In genomic region chr5:139653616-139654015, GRCh38 we compare ENCODE assay signal across 9 cellular contexts. TPM values are rescaled to one million over a fixed set of nuclear protein-coding genes. Genes with fewer than 3 reads are reported as not detected.
DNase-seq lines count a peak whose midpoint lies in the region; ATAC-seq and TF ChIP-seq lines count a peak whose summit lies in the region.
"Had no signal": no experiment of that assay in that cellular context is flagged by ENCODE, and none has a peak within 500 bp of the region (broad histone marks: within the 10 kb centered on the region; RNA-seq: fewer than 3 reads in every experiment).

No MANE protein-coding gene starts in this region.

- no peak overlapping the region for H3K4me3 Mint-ChIP-seq in activated T-helper 1 cell treated with anti-CD3 and anti-CD28 coated beads, Interleukin-12 subunit alpha, Interleukin-12 subunit beta, Interleukin-2, Interleukin-4 antibody, amounts not matched to agents 30 ng/mL and 10 ng/mL and 1 ng/mL, durations not matched to agents 14 hours and 24 hours and 36 hours

- H3K9me2 ChIP-seq in SU-DHL-6 (replicated peaks; ENCODE audit: insufficient read depth, low read length) = no peaks in the 10 kb centered on the region

- H3K27ac ChIP-seq in SU-DHL-6 (ENCODE audit: low read depth, low read length) (peak overlapping the region; percentile 93), right cardiac atrium (ENCODE audit: low read length) (peak overlapping the region; percentile 94)
- H3K27ac ChIP-seq: neutrophil had no signal

- no peak overlapping the region for H3K27ac Mint-ChIP-seq in activated T-helper 1 cell treated with anti-CD3 and anti-CD28 coated beads, Interleukin-12 subunit alpha, Interleukin-12 subunit beta, Interleukin-2, Interleukin-4 antibody, amounts not matched to agents 30 ng/mL and 10 ng/mL and 1 ng/mL, durations not matched to agents 14 hours and 24 hours and 36 hours

- intact Hi-C loops in right cardiac atrium (cut with DNase I) = no loop called here
- intact Hi-C loops in activated T-helper 1 cell treated with anti-CD3 and anti-CD28 coated beads, Interleukin-12 subunit alpha, Interleukin-12 subunit beta, Interleukin-2, Interleukin-4 antibody, amounts not matched to agents 30 ng/mL and 10 ng/mL and 1 ng/mL, durations not matched to agents 14 hours and 24 hours and 36 hours (cut with micrococcal nuclease) = no loop called here

- peaks cover 100% of the 10 kb centered on the region for H3K79me2 ChIP-seq in SU-DHL-6 (ENCODE audit: insufficient read depth, low read length)

- H3K4me1 ChIP-seq in right cardiac atrium (ENCODE audit: control insufficient read depth, insufficient read depth, low read length) (peaks cover 41% of the 10 kb centered on the region), skeletal muscle satellite cell (ENCODE audit: control insufficient read depth, insufficient read depth, low read length) (peaks cover 75% of the 10 kb centered on the region)

- H3K9ac ChIP-seq in SU-DHL-6 (ENCODE audit: low read length) = peak overlapping the region; percentile 29
- H3K9ac ChIP-seq in skeletal muscle satellite cell (ENCODE audit: low read depth, low read length) = peak overlapping the region; percentile 80

- 43% methylated on average over 5 of the region's 5 CpGs for WGBS in right cardiac atrium

- H3K36me3 ChIP-seq in SU-DHL-6 (ENCODE audit: low read length) (no peaks in the 10 kb centered on the region), skeletal muscle satellite cell (ENCODE audit: insufficient read depth, low read length) (peaks cover 11% of the 10 kb centered on the region)
- H3K36me3 ChIP-seq: neutrophil had no signal

- no peaks in the 10 kb centered on the region for H3K36me3 Mint-ChIP-seq in activated T-helper 1 cell treated with anti-CD3 and anti-CD28 coated beads, Interleukin-12 subunit alpha, Interleukin-12 subunit beta, Interleukin-2, Interleukin-4 antibody, amounts not matched to agents 30 ng/mL and 10 ng/mL and 1 ng/mL, durations not matched to agents 14 hours and 24 hours and 36 hours (ENCODE audit: low read depth)

- H3K4me1 Mint-ChIP-seq in activated T-helper 1 cell treated with anti-CD3 and anti-CD28 coated beads, Interleukin-12 subunit alpha, Interleukin-12 subunit beta, Interleukin-2, Interleukin-4 antibody, amounts not matched to agents 30 ng/mL and 10 ng/mL and 1 ng/mL, durations not matched to agents 14 hours and 24 hours and 36 hours (ENCODE audit: low read depth) = peaks cover 30% of the 10 kb centered on the region

- H4K20me1 ChIP-seq in SU-DHL-6 (ENCODE audit: low read depth, low read length) = peaks cover 5% of the 10 kb centered on the region; the same call in 1 of the 2 replicates

- H3K27me3 ChIP-seq in SU-DHL-6 (ENCODE audit: low read length) (no peaks in the 10 kb centered on the region), right cardiac atrium (ENCODE audit: control insufficient read depth, insufficient read depth) (no peaks in the 10 kb centered on the region), skeletal muscle satellite cell (ENCODE audit: control insufficient read depth, insufficient read depth, low read length) (no peaks in the 10 kb centered on the region)

- ATAC-seq in right cardiac atrium = no peak

- H3F3A ChIP-seq in SU-DHL-6 (ENCODE audit: insufficient read depth) = peaks cover 26% of the 10 kb centered on the region

- peak overlapping the region; percentile 88 for H3K4me2 ChIP-seq in SU-DHL-6 (ENCODE audit: low read depth, low read length, poor library complexity, severe bottlenecking)
- H3K4me2 ChIP-seq in skeletal muscle satellite cell (ENCODE audit: low read length) = peak overlapping the region; percentile 92

- H3K27me3 Mint-ChIP-seq in activated T-helper 1 cell treated with anti-CD3 and anti-CD28 coated beads, Interleukin-12 subunit alpha, Interleukin-12 subunit beta, Interleukin-2, Interleukin-4 antibody, amounts not matched to agents 30 ng/mL and 10 ng/mL and 1 ng/mL, durations not matched to agents 14 hours and 24 hours and 36 hours (ENCODE audit: insufficient read depth) = peaks cover 39% of the 10 kb centered on the region

- H2AFZ ChIP-seq in SU-DHL-6 (ENCODE audit: low read depth, low read length, severe bottlenecking) = no peak overlapping the region

- H3K9me3 ChIP-seq in SU-DHL-6 (ENCODE audit: insufficient read depth, low read length) = no peaks in the 10 kb centered on the region
- H3K9me3 ChIP-seq in right cardiac atrium (ENCODE audit: control insufficient read depth, low read length) = no peaks in the 10 kb centered on the region
- H3K9me3 ChIP-seq in skeletal muscle satellite cell (replicated peaks; ENCODE audit: low read length) = no peaks in the 10 kb centered on the region
- H3K9me3 ChIP-seq: neutrophil had no signal

- H3K4me3 ChIP-seq in SU-DHL-6 (ENCODE audit: insufficient read depth, low read length, poor library complexity, severe bottlenecking) (no peak overlapping the region), right cardiac atrium (ENCODE audit: low read length) (no peak overlapping the region), skeletal muscle satellite cell (ENCODE audit: low read length) (peak overlapping the region; percentile 92)

- TF ChIP-seq CTCF in SU-DHL-6 (IDR thresholded peaks at IDR 0.05; ENCODE audit: insufficient read depth, low read length, poor library complexity, severe bottlenecking) = no peak

- in situ Hi-C loops in G401 (cut with HindIII; ENCODE audit: low sequenced_read_pairs) = no loop called here

- DNase-seq in G401 (ENCODE audit: low spot score) (peak; percentile 92), right cardiac atrium (peak in 1 of 3 donors; percentile 54), NCI-H226 (no peak), NCI-H1092 treated with DMSO at 0.1 percent for 48 hours (lab: John Stamatoyannopoulos, UW) (no peak)
- DNase-seq in activated naive CD4-positive, alpha-beta T cell (lab: John Stamatoyannopoulos, UW) = no peak
- no peak for DNase-seq in activated T-helper 1 cell treated with anti-CD3 and anti-CD28 coated beads, Interleukin-12 subunit alpha, Interleukin-12 subunit beta, Interleukin-2, Interleukin-4 antibody, amounts not matched to agents 30 ng/mL and 10 ng/mL and 1 ng/mL, durations not matched to agents 14 hours and 24 hours and 36 hours (ENCODE audit: low spot score)

- no peaks in the 10 kb centered on the region for H3K9me3 Mint-ChIP-seq in activated T-helper 1 cell treated with anti-CD3 and anti-CD28 coated beads, Interleukin-12 subunit alpha, Interleukin-12 subunit beta, Interleukin-2, Interleukin-4 antibody, amounts not matched to agents 30 ng/mL and 10 ng/mL and 1 ng/mL, durations not matched to agents 14 hours and 24 hours and 36 hours

RNA-seq across cellular contexts. Expression of gene CXXC5, which starts 5.5 kb away (rescaled TPM):
- total RNA-seq in G401 (2014; rRNA removed; shearing (Covaris generic)) = 280 and 322 TPM in 2 replicates
- total RNA-seq in right cardiac atrium = 10 to 100 TPM; 33.9 to 70.5 (median 55.9) TPM
- polyA plus RNA-seq in right cardiac atrium = 47.5 TPM
- total RNA-seq in skeletal muscle satellite cell (2012; rRNA removed) = 101 and 157 TPM in 2 replicates
- total RNA-seq in activated T-helper 1 cell treated with anti-CD3 and anti-CD28 coated beads, Interleukin-12 subunit alpha, Interleukin-12 subunit beta, Interleukin-2, Interleukin-4 antibody, amounts not matched to agents 30 ng/mL and 10 ng/mL and 1 ng/mL, durations not matched to agents 14 hours and 24 hours and 36 hours = 0.88 and 1.7 TPM in 2 replicates

Comparison
In these comparisons a context has a peak if more than half of its experiments do, and no peak if none do; other contexts are left out.
1. RNA of gene CXXC5, which starts 5.5 kb away (total RNA-seq): 280 to 322 TPM in G401 and 33.9 to 70.5 TPM in right cardiac atrium; 0.88 to 1.7 TPM in activated T-helper 1 cell treated with anti-CD3 and anti-CD28 coated beads, Interleukin-12 subunit alpha, Interleukin-12 subunit beta, Interleukin-2, Interleukin-4 antibody, amounts not matched to agents 30 ng/mL and 10 ng/mL and 1 ng/mL, durations not matched to agents 14 hours and 24 hours and 36 hours; every median in the first group is over 10 times any median in the second.